ENCODE assay signal across 17 cellular contexts in the genomic region with DNA sequence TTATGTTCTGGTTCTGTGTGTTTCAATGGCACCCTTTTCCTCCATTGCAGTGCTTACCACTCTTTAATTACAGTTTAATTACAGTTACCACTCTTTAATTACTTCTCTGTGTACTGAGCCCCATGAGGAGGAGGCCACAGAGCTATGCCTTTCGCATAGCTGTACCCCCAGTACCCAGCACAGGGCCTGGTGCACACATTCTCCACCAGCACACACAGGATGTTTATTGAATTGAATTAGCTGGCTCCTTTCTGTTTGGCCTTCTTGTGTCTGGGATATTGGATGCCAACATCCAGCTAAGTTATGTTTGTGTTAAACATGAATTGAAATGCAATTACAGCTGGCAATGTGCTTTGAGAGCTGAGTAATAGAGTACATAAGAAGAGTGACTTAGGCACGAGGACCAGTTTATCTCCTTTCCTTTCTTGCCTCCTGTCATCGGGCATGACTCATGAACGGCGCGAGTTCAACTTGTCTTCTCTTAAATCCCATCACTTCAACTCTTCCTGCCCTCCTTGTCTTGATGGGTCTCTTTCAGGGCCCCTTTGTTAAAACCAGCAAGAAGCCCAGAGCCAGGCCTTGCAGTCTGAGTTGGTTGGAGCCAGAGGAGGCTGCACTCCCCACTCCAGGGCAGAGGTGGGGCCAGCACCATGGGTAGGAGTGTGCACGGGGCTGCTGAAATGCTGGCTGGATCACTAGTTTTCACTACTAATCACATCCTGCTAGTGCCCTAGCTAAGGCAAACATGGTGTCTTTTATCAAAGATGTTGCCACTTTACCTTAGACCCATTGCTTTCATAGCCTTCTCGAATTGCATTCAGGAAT. TPM values are rescaled to one million over a fixed set of nuclear protein-coding genes. Genes with fewer than 3 reads are reported as not detected.
DNase-seq lines count a peak whose midpoint lies in the region; ATAC-seq, FAIRE-seq and TF ChIP-seq lines count a peak whose summit lies in the region.
"Had no signal": no experiment of that assay in that cellular context is flagged by ENCODE, and none has a peak within 500 bp of the region (broad histone marks: within the 10 kb centered on the region; RNA-seq: fewer than 3 reads in every experiment).

No MANE protein-coding gene starts in this region.

- H3K9me3 ChIP-seq in keratinocyte (ENCODE audit: control insufficient read depth, low read depth, low read length) (no peaks in the 10 kb centered on the region), tibial nerve (peaks cover 0 to 38% (median 12%) of the 10 kb centered on the region in 4 donors)

- no peaks in the 10 kb centered on the region for H3K79me2 ChIP-seq in keratinocyte (ENCODE audit: control insufficient read depth, insufficient read depth, low read length)

- no peak for ATAC-seq in GM21526 (IDR thresholded peaks at IDR 0.05; ENCODE audit: low FRiP score, unreplicated experiment)
- ATAC-seq: activated CD8-positive, alpha-beta T cell treated with anti-CD3 and anti-CD28 coated beads for 36 hours; heart left ventricle; SK-N-SH treated with all-trans-retinoic acid at 6 μM for 48 hours had no signal

- H4K20me1 ChIP-seq in keratinocyte (ENCODE audit: control insufficient read depth, extremely low read depth, insufficient read depth, low read length): no peaks in the 10 kb centered on the region

- H3K4me1 ChIP-seq in keratinocyte (ENCODE audit: control insufficient read depth, extremely low read depth, insufficient read depth, low read length) (peaks cover 9% of the 10 kb centered on the region), tibial nerve (peaks cover 0 to 41% (median 4%) of the 10 kb centered on the region in 4 donors)
- H3K4me1 ChIP-seq: ascending aorta had no signal

- H3K27ac ChIP-seq in keratinocyte (ENCODE audit: control insufficient read depth, insufficient read depth, low read length): no peak overlapping the region
- peak overlapping the region in 3 of 4 donors; percentile 5 to 56 (median 44) for H3K27ac ChIP-seq in tibial nerve
- H3K27ac ChIP-seq: ascending aorta, heart left ventricle had no signal

- H3K4me3 ChIP-seq in keratinocyte (ENCODE audit: control insufficient read depth in 2 of 3, extremely low read depth in 1 of 3, insufficient read depth in 2 of 3, low read depth in 1 of 3, low read length in 3 of 3) (no peak overlapping the region), tibial nerve (no peak overlapping the region)
- H3K4me3 ChIP-seq: ascending aorta, heart left ventricle had no signal

- no peak overlapping the region for H2AFZ ChIP-seq in keratinocyte (ENCODE audit: control insufficient read depth, low read length)

- no peak for TF ChIP-seq CTCF in keratinocyte (optimal IDR thresholded peaks at IDR 0.05 in 1 of 3, IDR thresholded peaks at IDR 0.05 in 1 of 3, conservative IDR thresholded peaks at IDR 0.05 in 1 of 3; ENCODE audit: extremely low read depth in 1 of 3, insufficient read depth in 2 of 3, low read length in 3 of 3)
- no peak for TF ChIP-seq CTCF in tibial nerve (IDR thresholded peaks at IDR 0.05)

- peak; percentile 42 for DNase-seq in NCI-H774 (lab: John Stamatoyannopoulos, UW)
- peak; percentile 16 for DNase-seq in dedifferentiated amniotic fluid mesenchymal stem cell (ENCODE audit: extremely low spot score)
- DNase-seq in keratinocyte (ENCODE audit: low read depth, low spot score): no peak
- no peak for DNase-seq in tibial nerve (ENCODE audit: low spot score in 2 of 2)
- no peak for DNase-seq in AG20443 (ENCODE audit: low spot score)
- DNase-seq in activated CD4-positive, alpha-beta T cell treated with anti-CD3 and anti-CD28 coated beads for 1 hour: no peak
- DNase-seq: activated CD8-positive, alpha-beta T cell treated with anti-CD3 and anti-CD28 coated beads for 36 hours; CD4-positive, CD25-positive, alpha-beta regulatory T cell; effector CD8-positive, alpha-beta T cell; heart left ventricle; KBM-7; kidney; NCI-H1417 had no signal

- no peak overlapping the region for H3K4me2 ChIP-seq in keratinocyte (ENCODE audit: control insufficient read depth, extremely low read depth, insufficient read depth, low read depth, low read length)

- dilution Hi-C loops in keratinocyte (cut with MboI; ENCODE audit: extremely low pct_ligation_motif_present, low sequenced_read_pairs): no loop called here

- no peaks in the 10 kb centered on the region for H3K27me3 ChIP-seq in keratinocyte (ENCODE audit: control insufficient read depth, extremely low read depth, insufficient read depth, low read length)
- H3K27me3 ChIP-seq in tibial nerve: no peaks in the 10 kb centered on the region
- H3K27me3 ChIP-seq: ascending aorta, heart left ventricle had no signal

- TF ChIP-seq EP300 in tibial nerve (IDR thresholded peaks at IDR 0.05): no peak

- H3K9ac ChIP-seq in keratinocyte (ENCODE audit: control insufficient read depth, extremely low read depth, insufficient read depth, low read length): no peak overlapping the region

- no peaks in the 10 kb centered on the region for H3K9me1 ChIP-seq in keratinocyte (ENCODE audit: control insufficient read depth, extremely low read depth, insufficient read depth, low read length)

- TF ChIP-seq POLR2A in tibial nerve (IDR thresholded peaks at IDR 0.05): no peak

- WGBS in tibial nerve, 2 donors: 64 to 75% methylated on average over 8 of the region's 8 CpGs

- H3K36me3 ChIP-seq in keratinocyte (ENCODE audit: control insufficient read depth in 2 of 2, extremely low read depth in 1 of 2, insufficient read depth in 2 of 2, low read length in 2 of 2) (no peaks in the 10 kb centered on the region), tibial nerve (no peaks in the 10 kb centered on the region)
- H3K36me3 ChIP-seq: ascending aorta, heart left ventricle had no signal

- peak; percentile 81 for FAIRE-seq in keratinocyte (lab: Jason Lieb, UNC)
- FAIRE-seq: GM12891, kidney had no signal

RNA-seq across cellular contexts. Expression of a gene that starts 37.4 kb away (rescaled TPM):
- polyA plus RNA-seq in keratinocyte: 0.54 to 2.5 TPM (median 1.2 TPM) in 3 replicates
- 0.35 TPM for polyA plus RNA-seq in keratinocyte (2011; ENCODE audit: low read depth)
- polyA plus RNA-seq in keratinocyte (2011; cell fraction: cytosol; rRNA removed): 1.3 and 1.5 TPM in 2 replicates
- 2.4 and 2.6 TPM in 2 replicates for polyA plus RNA-seq in keratinocyte (2011; cell fraction: nucleus; rRNA removed)
- 0.35 and 1.3 TPM in 2 replicates for polyA plus RNA-seq in keratinocyte (2012; ENCODE audit: low replicate concordance)
- 2.8 to 3.3 TPM (median 2.8 TPM) in 3 replicates for polyA minus RNA-seq in keratinocyte
- 1.7 TPM for polyA minus RNA-seq in keratinocyte (2011; cell fraction: cytosol; rRNA and poly(A)+ RNA removed)
- polyA minus RNA-seq in keratinocyte (2011; cell fraction: nucleus; rRNA and poly(A)+ RNA removed): 2.5 and 6.2 TPM in 2 replicates
- total RNA-seq in tibial nerve: 10 to 100 TPM; 27.2 to 36.9 (median 33.2) TPM

Comparison
In these comparisons a context has a peak if more than half of its experiments do, and no peak if none do; other contexts are left out.
1. DNase-seq: peak in NCI-H774 (single experiment) and dedifferentiated amniotic fluid mesenchymal stem cell (single experiment); none in keratinocyte (single experiment), tibial nerve (0 of 2), AG20443 (single experiment) and activated CD4-positive, alpha-beta T cell treated with anti-CD3 and anti-CD28 coated beads for 1 hour (single experiment).